Comparison of ENCODE assay signal across 15 cellular contexts in genomic region chr12:30026621-30027234, GRCh38.
DNase-seq lines count a peak whose midpoint lies in the region; ATAC-seq, FAIRE-seq and TF ChIP-seq lines count a peak whose summit lies in the region.
"Had no signal": no experiment of that assay in that cellular context is flagged by ENCODE, and none has a peak within 500 bp of the region (broad histone marks: within the 10 kb centered on the region; RNA-seq: fewer than 3 reads in every experiment).

No MANE protein-coding gene starts in this region.

- H3K36me3 ChIP-seq in astrocyte (ENCODE audit: insufficient read depth, low read length) = no peaks in the 10 kb centered on the region
- H3K36me3 ChIP-seq: BLaER1 treated with 17β-estradiol and CSF1 and Interleukin-3, amounts not matched to agents 10 nM and 100 nM; esophagus muscularis mucosa had no signal

- H3K27ac Mint-ChIP-seq in HFFc6 (no peak overlapping the region), astrocyte (ENCODE audit: unreplicated experiment) (peak overlapping the region; percentile 83), nephron progenitor cell (no peak overlapping the region)
- H3K27ac Mint-ChIP-seq: T-helper 17 cell had no signal

- TF ChIP-seq CTCF in HFFc6 (IDR thresholded peaks at IDR 0.05) (no peak), astrocyte (IDR thresholded peaks at IDR 0.05; ENCODE audit: insufficient read depth, low read depth, low read length) (no peak), coronary artery (IDR thresholded peaks at IDR 0.05) (no peak), nephron progenitor cell (IDR thresholded peaks at IDR 0.05) (no peak)

- ATAC-seq in GM21825 (IDR thresholded peaks at IDR 0.05; ENCODE audit: unreplicated experiment) = no peak
- ATAC-seq: T-helper 17 cell had no signal

- in situ Hi-C loops in ACHN (cut with HindIII; ENCODE audit: low pct_ligation_motif_present, low pct_unique_long_range_greater_than_20kb, low sequenced_read_pairs) = no loop called here

- H3K4me3 Mint-ChIP-seq in HFFc6 = no peak overlapping the region
- no peak overlapping the region for H3K4me3 Mint-ChIP-seq in astrocyte (ENCODE audit: unreplicated experiment)
- no peak overlapping the region for H3K4me3 Mint-ChIP-seq in nephron progenitor cell
- H3K4me3 Mint-ChIP-seq: T-helper 17 cell had no signal

- no peaks in the 10 kb centered on the region for H4K20me1 ChIP-seq in astrocyte (ENCODE audit: insufficient read depth, low read length)
- H4K20me1 ChIP-seq: BLaER1 treated with 17β-estradiol and CSF1 and Interleukin-3, amounts not matched to agents 10 nM and 100 nM had no signal

- no peak overlapping the region for H2AFZ ChIP-seq in astrocyte (ENCODE audit: low read depth, low read length)

- peaks cover 18% of the 10 kb centered on the region for H3K4me1 ChIP-seq in astrocyte (ENCODE audit: insufficient read depth, low read length)

- peaks cover 7% of the 10 kb centered on the region for H3K9me3 Mint-ChIP-seq in HFFc6
- H3K9me3 Mint-ChIP-seq in astrocyte (ENCODE audit: unreplicated experiment) = peaks cover 6% of the 10 kb centered on the region
- H3K9me3 Mint-ChIP-seq in nephron progenitor cell = peaks cover 23% of the 10 kb centered on the region

- H3K4me1 Mint-ChIP-seq in HFFc6 (ENCODE audit: low read depth) (peaks cover 25% of the 10 kb centered on the region), astrocyte (ENCODE audit: low read depth, unreplicated experiment) (peaks cover 29% of the 10 kb centered on the region), nephron progenitor cell (no peaks in the 10 kb centered on the region)
- H3K4me1 Mint-ChIP-seq: T-helper 17 cell had no signal

- no peaks in the 10 kb centered on the region; the same call in 1 of the 2 replicates for H3K27me3 Mint-ChIP-seq in HFFc6 (ENCODE audit: insufficient read depth)
- no peaks in the 10 kb centered on the region for H3K27me3 Mint-ChIP-seq in astrocyte (ENCODE audit: low read depth, unreplicated experiment)
- H3K27me3 Mint-ChIP-seq in nephron progenitor cell (ENCODE audit: low read depth, poor library complexity) = peaks cover 7% of the 10 kb centered on the region
- H3K27me3 Mint-ChIP-seq: T-helper 17 cell had no signal

- no peak overlapping the region for H3K4me3 ChIP-seq in astrocyte (ENCODE audit: insufficient read depth, low read depth, low read length)
- H3K4me3 ChIP-seq in coronary artery = no peak overlapping the region
- H3K4me3 ChIP-seq: BLaER1 treated with 17β-estradiol and CSF1 and Interleukin-3, amounts not matched to agents 10 nM and 100 nM; esophagus muscularis mucosa had no signal

- H3K9ac ChIP-seq in astrocyte (ENCODE audit: low read length) = peak overlapping the region; percentile 8
- H3K9ac ChIP-seq: BLaER1 treated with 17β-estradiol and CSF1 and Interleukin-3, amounts not matched to agents 10 nM and 100 nM had no signal

- H3K36me3 Mint-ChIP-seq in HFFc6 (ENCODE audit: low read depth) = peaks cover 6% of the 10 kb centered on the region; the same call in 1 of the 2 replicates
- no peaks in the 10 kb centered on the region for H3K36me3 Mint-ChIP-seq in astrocyte (ENCODE audit: low read depth, unreplicated experiment)
- H3K36me3 Mint-ChIP-seq in nephron progenitor cell (ENCODE audit: low read depth) = peaks cover 6% of the 10 kb centered on the region

- DNase-seq in ACHN (peak; percentile 68), HFFc6 (peak; percentile 44), astrocyte (ENCODE audit: low read depth) (peak; percentile 93), glomerular visceral epithelial cell (ENCODE audit: extremely low spot score) (peak; percentile 51), coronary artery (ENCODE audit: low spot score) (no peak), NCI-H774 (lab: John Stamatoyannopoulos, UW) (no peak), nephron progenitor cell (no peak)
- DNase-seq: amygdala; NCI-H1105; posterior cingulate gyrus; stimulated activated CD4-positive, alpha-beta T cell treated with anti-CD3 and anti-CD28 coated beads, Interleukin-4, amount 100 ng/mL, for 24 hours; T-helper 17 cell had no signal

- no peaks in the 10 kb centered on the region for H3K9me3 ChIP-seq in astrocyte (ENCODE audit: insufficient read depth, low read depth, low read length)
- H3K9me3 ChIP-seq: esophagus muscularis mucosa had no signal

- H3K4me2 ChIP-seq in astrocyte (ENCODE audit: low read length) = peak overlapping the region; percentile 65
- H3K4me2 ChIP-seq: BLaER1 treated with 17β-estradiol and CSF1 and Interleukin-3, amounts not matched to agents 10 nM and 100 nM had no signal

- H3K27me3 ChIP-seq in astrocyte (ENCODE audit: insufficient read depth, low read length) = no peaks in the 10 kb centered on the region
- H3K27me3 ChIP-seq: BLaER1 treated with 17β-estradiol and CSF1 and Interleukin-3, amounts not matched to agents 10 nM and 100 nM; esophagus muscularis mucosa had no signal

- no peaks in the 10 kb centered on the region for H3K79me2 ChIP-seq in astrocyte (ENCODE audit: insufficient read depth, low read length)

- no peak for FAIRE-seq in astrocyte (lab: Jason Lieb, UNC)

- peak overlapping the region; percentile 77 for H3K27ac ChIP-seq in astrocyte (ENCODE audit: low read depth, low read length)
- no peak overlapping the region for H3K27ac ChIP-seq in coronary artery
- H3K27ac ChIP-seq: BLaER1 treated with 17β-estradiol and CSF1 and Interleukin-3, amounts not matched to agents 10 nM and 100 nM; esophagus muscularis mucosa had no signal

Comparison
In these comparisons a context has a peak if more than half of its experiments do, and no peak if none do; other contexts are left out.
1. DNase-seq: peak in ACHN (single experiment), HFFc6 (single experiment), astrocyte (single experiment) and glomerular visceral epithelial cell (single experiment); none in coronary artery (single experiment), NCI-H774 (single experiment) and nephron progenitor cell (single experiment).